9 cellular contexts compared by ENCODE assay signal in the genomic region with DNA sequence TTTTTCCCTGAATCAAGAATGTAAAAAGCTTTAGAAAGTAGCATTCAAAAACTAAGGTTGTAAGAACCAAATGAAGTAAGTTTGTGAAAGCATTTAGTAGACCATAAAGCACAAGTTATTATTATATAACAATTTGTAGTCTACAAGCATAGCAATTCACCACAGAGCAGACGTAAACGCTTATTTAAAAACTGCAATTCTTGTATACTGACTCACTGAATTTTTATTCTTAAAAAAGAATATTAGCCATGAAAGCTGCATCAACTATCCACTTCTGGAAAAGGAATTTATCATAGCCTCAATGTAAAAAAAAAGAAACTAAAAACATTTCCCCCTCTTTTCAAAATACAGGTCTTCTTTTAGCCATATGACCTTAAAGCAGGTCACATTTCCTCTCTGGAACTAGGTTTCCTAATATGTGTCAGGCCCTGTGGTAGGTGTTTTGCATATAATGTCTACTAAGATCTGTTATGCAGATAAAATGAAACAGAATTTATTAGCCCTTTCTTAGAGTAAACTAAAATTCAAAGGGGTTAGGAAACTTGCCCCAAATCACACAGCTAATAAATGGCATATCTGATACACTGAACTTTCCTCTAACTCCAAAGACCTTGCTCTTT. TPM values are rescaled to one million over a fixed set of nuclear protein-coding genes. Genes with fewer than 3 reads are reported as not detected.
DNase-seq lines count a peak whose midpoint lies in the region; ATAC-seq and TF ChIP-seq lines count a peak whose summit lies in the region.
"Had no signal": no experiment of that assay in that cellular context is flagged by ENCODE, and none has a peak within 500 bp of the region (broad histone marks: within the 10 kb centered on the region; RNA-seq: fewer than 3 reads in every experiment).

No MANE protein-coding gene starts in this region.

- peaks cover 0 to 3% of the 10 kb centered on the region in 2 donors for H3K36me3 Mint-ChIP-seq in CD14-positive monocyte

- H3K36me3 ChIP-seq in BLaER1 (no peaks in the 10 kb centered on the region), SJCRH30 (no peaks in the 10 kb centered on the region; the same call in 1 of the 2 replicates)
- H3K36me3 ChIP-seq: neutrophil had no signal

- ATAC-seq in GM21786 (IDR thresholded peaks at IDR 0.05; ENCODE audit: unreplicated experiment) (peak; percentile 21), HG02588 (IDR thresholded peaks at IDR 0.05; ENCODE audit: unreplicated experiment) (no peak)

- H3K9me3 ChIP-seq in BLaER1 (no peaks in the 10 kb centered on the region), SJCRH30 (replicated peaks) (no peaks in the 10 kb centered on the region)
- H3K9me3 ChIP-seq: neutrophil had no signal

- H3K4me1 Mint-ChIP-seq in CD14-positive monocyte, result peaks cover 32% of the 10 kb centered on the region

- H4K20me1 ChIP-seq in BLaER1, result peaks cover 22% of the 10 kb centered on the region

- H3K9ac ChIP-seq in BLaER1, result no peak overlapping the region

- TF ChIP-seq CTCF in CD14-positive monocyte (IDR thresholded peaks at IDR 0.05), result no peak

- H3K27ac ChIP-seq in BLaER1 (no peak overlapping the region), SJCRH30 (no peak overlapping the region)
- H3K27ac ChIP-seq: neutrophil had no signal

- no peaks in the 10 kb centered on the region for H3K27me3 ChIP-seq in BLaER1
- H3K27me3 ChIP-seq in SJCRH30, result no peaks in the 10 kb centered on the region

- peaks cover 0 to 2% (median 0%) of the 10 kb centered on the region in 7 donors for H3K9me3 Mint-ChIP-seq in CD14-positive monocyte

- intact Hi-C loops in CD14-positive monocyte (cut with micrococcal nuclease), result loop anchor here in 1 of 2 donors (10.0 kb wide), 1 partner anchor 750 kb away; no protein-coding TSS in a partner anchor

- H3K27ac Mint-ChIP-seq in CD14-positive monocyte, result peak overlapping the region in 1 of 7 donors; percentile 11

- peaks cover 21% of the 10 kb centered on the region for H3K4me1 ChIP-seq in BLaER1
- H3K4me1 ChIP-seq in SJCRH30, result no peaks in the 10 kb centered on the region

- DNase-seq in SJCRH30, result no peak
- DNase-seq in hepatic stellate cell (ENCODE audit: low spot score), result peak; percentile 21
- no peak for DNase-seq in stimulated activated CD4-positive, alpha-beta T cell treated with anti-CD3 and anti-CD28 coated beads, Interleukin-15, amount 100 ng/mL, for 24 hours
- DNase-seq in CD14-positive monocyte (ENCODE audit: low spot score), result no peak
- no peak for DNase-seq in stimulated activated CD4-positive, alpha-beta T cell treated with anti-CD3 and anti-CD28 coated beads, Interleukin-12 subunit alpha, Interleukin-12 subunit beta, amount 100 ng/mL, for 4 hours

- H3K4me3 ChIP-seq in BLaER1 (no peak overlapping the region), SJCRH30 (peak overlapping the region; percentile 94)

- H3K4me3 Mint-ChIP-seq in CD14-positive monocyte, result peak overlapping the region in 1 of 2 donors; percentile 6

- H3K4me2 ChIP-seq in BLaER1, result peak overlapping the region; percentile 72

- peaks cover 5 to 14% (median 6%) of the 10 kb centered on the region in 3 donors for H3K27me3 Mint-ChIP-seq in CD14-positive monocyte (ENCODE audit: low read depth in 3 of 3)

RNA-seq across cellular contexts. Expression of gene MAP3K7, which starts 2.1 kb away (rescaled TPM):
- 54.4 and 61.0 TPM in 2 replicates for total RNA-seq in SJCRH30 (2014; rRNA removed; shearing (Covaris generic))
- polyA plus RNA-seq in CD14-positive monocyte, result 10 to 100 TPM; 15.3 to 20.0 TPM
